ENCODE assay signal across 10 cellular contexts in the genomic region with DNA sequence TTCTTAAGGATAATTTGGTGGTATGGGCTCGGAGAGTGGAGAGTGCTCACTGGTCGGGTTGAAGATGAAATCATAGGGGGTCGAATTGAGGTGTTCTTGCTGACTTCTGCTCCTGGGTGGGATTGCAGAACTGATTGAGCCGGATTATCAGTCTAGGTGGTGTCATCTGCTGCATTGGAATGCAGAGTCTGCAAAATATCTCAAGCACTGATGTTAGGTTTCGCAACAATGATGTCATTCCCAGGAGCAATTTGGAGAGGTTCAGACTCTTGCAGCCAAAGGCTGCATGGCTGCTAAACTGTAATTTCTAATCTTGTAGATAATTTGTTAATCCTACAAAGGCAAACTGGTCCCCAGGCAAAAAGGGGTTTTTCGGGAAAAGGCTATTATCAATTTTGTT.
DNase-seq lines count a peak whose midpoint lies in the region; ATAC-seq and TF ChIP-seq lines count a peak whose summit lies in the region.
"Had no signal": no experiment of that assay in that cellular context is flagged by ENCODE, and none has a peak within 500 bp of the region (broad histone marks: within the 10 kb centered on the region; RNA-seq: fewer than 3 reads in every experiment).

No MANE protein-coding gene starts in this region.

- TF ChIP-seq CTCF in choroid plexus epithelial cell (conservative IDR thresholded peaks at IDR 0.05; ENCODE audit: low read depth, low read length) (no peak), omental fat pad (IDR thresholded peaks at IDR 0.05) (no peak)

- DNase-seq in SIG-M5 treated with dmso at 0.1 percent for 504 hours (lab: John Stamatoyannopoulos, UW; ENCODE audit: unreplicated experiment) (peak; percentile 16), SIG-M5 (lab: John Stamatoyannopoulos, UW) (no peak), NCI-H2227 treated with DMSO at 0.1 percent for 48 hours (lab: John Stamatoyannopoulos, UW) (peak; percentile 71), choroid plexus epithelial cell (ENCODE audit: low read depth) (peak; percentile 78), omental fat pad (ENCODE audit: low spot score) (no peak), COR-L47 (lab: John Stamatoyannopoulos, UW) (no peak), DMS114 treated with DMSO at 0.1 percent for 48 hours (lab: John Stamatoyannopoulos, UW; ENCODE audit: unreplicated experiment) (no peak)
- DNase-seq: 8988T, esophagus squamous epithelium had no signal

- ATAC-seq in omental fat pad (ENCODE audit: low FRiP score) (peak; percentile 72), HG02678 (IDR thresholded peaks at IDR 0.05; ENCODE audit: unreplicated experiment) (no peak)

- H3K4me3 ChIP-seq in choroid plexus epithelial cell (ENCODE audit: low read depth, low read length), result no peak overlapping the region
- H3K4me3 ChIP-seq: esophagus squamous epithelium had no signal

Comparison
In these comparisons a context has a peak if more than half of its experiments do, and no peak if none do; other contexts are left out.
1. DNase-seq: peak in SIG-M5 treated with dmso at 0.1 percent for 504 hours (single experiment), NCI-H2227 treated with DMSO at 0.1 percent for 48 hours (single experiment) and choroid plexus epithelial cell (single experiment); none in SIG-M5 (single experiment), omental fat pad (single experiment), COR-L47 (single experiment) and DMS114 treated with DMSO at 0.1 percent for 48 hours (single experiment).